ENCODE assay signal across 1 cellular context in the genomic region with DNA sequence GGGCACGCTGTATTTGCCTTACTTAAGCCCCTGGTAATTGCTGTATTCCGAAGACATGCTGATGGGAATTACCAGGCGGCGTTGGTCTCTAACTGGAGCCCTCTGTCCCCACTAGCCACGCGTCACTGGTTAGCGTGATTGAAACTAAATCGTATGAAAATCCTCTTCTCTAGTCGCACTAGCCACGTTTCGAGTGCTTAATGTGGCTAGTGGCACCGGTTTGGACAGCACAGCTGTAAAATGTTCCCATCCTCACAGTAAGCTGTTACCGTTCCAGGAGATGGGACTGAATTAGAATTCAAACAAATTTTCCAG.
TF ChIP-seq lines count a peak whose summit lies in the region.

No MANE protein-coding gene starts in this region.

TF ChIP-seq in HepG2, 621 proteins besides CTCF, POLR2A, EP300 and RAD21:
- TF ChIP-seq, protein P1, sequence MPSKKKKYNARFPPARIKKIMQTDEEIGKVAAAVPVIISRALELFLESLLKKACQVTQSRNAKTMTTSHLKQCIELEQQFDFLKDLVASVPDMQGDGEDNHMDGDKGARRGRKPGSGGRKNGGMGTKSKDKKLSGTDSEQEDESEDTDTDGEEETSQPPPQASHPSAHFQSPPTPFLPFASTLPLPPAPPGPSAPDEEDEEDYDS (CRISPR knock-in tag; IDR thresholded peaks at IDR 0.05), result 0 out of 2 replicates have a peak, but pooled peaks have one; percentile 19
- TF ChIP-seq ZNF331 (CRISPR knock-in tag; IDR thresholded peaks at IDR 0.05) (0 out of 2 replicates have a peak, but pooled peaks have one; percentile 10), SP140L (CRISPR knock-in tag; IDR thresholded peaks at IDR 0.05; ENCODE audit: borderline replicate concordance) (no peak), PPARG (CRISPR knock-in tag; conservative IDR thresholded peaks at IDR 0.05) (no peak), SIX1 (CRISPR knock-in tag; IDR thresholded peaks at IDR 0.05; ENCODE audit: borderline replicate concordance) (0 out of 2 replicates have a peak, but pooled peaks have one; percentile 13), HDAC2 (CRISPR knock-in tag; IDR thresholded peaks at IDR 0.05) (no peak), THAP11 (CRISPR knock-in tag; IDR thresholded peaks at IDR 0.05) (no peak), ZFP41 (CRISPR knock-in tag; IDR thresholded peaks at IDR 0.05; ENCODE audit: borderline replicate concordance) (no peak), ZFYVE20 (CRISPR knock-in tag; IDR thresholded peaks at IDR 0.05; ENCODE audit: borderline replicate concordance, low read depth) (no peak), CREB1 (IDR thresholded peaks at IDR 0.05) (0 out of 2 replicates have a peak, but pooled peaks have one; percentile 3), CREB1 (CRISPR knock-in tag; IDR thresholded peaks at IDR 0.05) (no peak), YEATS2 (CRISPR knock-in tag; IDR thresholded peaks at IDR 0.05; ENCODE audit: borderline replicate concordance) (0 out of 2 replicates have a peak, but pooled peaks have one; percentile 6)
- TF ChIP-seq, protein P2, sequence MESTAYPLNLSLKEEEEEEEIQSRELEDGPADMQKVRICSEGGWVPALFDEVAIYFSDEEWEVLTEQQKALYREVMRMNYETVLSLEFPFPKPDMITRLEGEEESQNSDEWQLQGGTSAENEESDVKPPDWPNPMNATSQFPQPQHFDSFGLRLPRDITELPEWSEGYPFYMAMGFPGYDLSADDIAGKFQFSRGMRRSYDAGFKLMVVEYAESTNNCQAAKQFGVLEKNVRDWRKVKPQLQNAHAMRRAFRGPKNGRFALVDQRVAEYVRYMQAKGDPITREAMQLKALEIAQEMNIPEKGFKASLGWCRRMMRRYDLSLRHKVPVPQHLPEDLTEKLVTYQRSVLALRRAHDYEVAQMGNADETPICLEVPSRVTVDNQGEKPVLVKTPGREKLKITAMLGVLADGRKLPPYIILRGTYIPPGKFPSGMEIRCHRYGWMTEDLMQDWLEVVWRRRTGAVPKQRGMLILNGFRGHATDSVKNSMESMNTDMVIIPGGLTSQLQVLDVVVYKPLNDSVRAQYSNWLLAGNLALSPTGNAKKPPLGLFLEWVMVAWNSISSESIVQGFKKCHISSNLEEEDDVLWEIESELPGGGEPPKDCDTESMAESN (CRISPR knock-in tag; conservative IDR thresholded peaks at IDR 0.05), result no peak
- TF ChIP-seq, protein P3, sequence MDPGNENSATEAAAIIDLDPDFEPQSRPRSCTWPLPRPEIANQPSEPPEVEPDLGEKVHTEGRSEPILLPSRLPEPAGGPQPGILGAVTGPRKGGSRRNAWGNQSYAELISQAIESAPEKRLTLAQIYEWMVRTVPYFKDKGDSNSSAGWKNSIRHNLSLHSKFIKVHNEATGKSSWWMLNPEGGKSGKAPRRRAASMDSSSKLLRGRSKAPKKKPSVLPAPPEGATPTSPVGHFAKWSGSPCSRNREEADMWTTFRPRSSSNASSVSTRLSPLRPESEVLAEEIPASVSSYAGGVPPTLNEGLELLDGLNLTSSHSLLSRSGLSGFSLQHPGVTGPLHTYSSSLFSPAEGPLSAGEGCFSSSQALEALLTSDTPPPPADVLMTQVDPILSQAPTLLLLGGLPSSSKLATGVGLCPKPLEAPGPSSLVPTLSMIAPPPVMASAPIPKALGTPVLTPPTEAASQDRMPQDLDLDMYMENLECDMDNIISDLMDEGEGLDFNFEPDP (CRISPR knock-in tag; conservative IDR thresholded peaks at IDR 0.05), result 0 out of 2 replicates have a peak, but pooled peaks have one; percentile 15
- TF ChIP-seq, protein P4, sequence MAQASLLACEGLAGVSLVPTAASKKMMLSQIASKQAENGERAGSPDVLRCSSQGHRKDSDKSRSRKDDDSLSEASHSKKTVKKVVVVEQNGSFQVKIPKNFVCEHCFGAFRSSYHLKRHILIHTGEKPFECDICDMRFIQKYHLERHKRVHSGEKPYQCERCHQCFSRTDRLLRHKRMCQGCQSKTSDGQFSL (CRISPR knock-in tag; IDR thresholded peaks at IDR 0.05), result no peak
- TF ChIP-seq, protein P5, sequence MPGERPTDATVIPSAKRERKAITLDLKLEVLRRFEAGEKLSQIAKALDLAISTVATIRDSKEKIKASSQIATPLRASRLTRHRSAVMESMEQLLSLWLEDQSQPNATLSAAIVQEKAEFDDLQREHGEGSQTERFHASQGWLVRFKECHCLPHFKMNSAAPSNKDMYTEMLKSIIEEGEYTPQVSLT (CRISPR knock-in tag; IDR thresholded peaks at IDR 0.05; ENCODE audit: borderline replicate concordance, low read depth), result no peak
- TF ChIP-seq, protein P6, sequence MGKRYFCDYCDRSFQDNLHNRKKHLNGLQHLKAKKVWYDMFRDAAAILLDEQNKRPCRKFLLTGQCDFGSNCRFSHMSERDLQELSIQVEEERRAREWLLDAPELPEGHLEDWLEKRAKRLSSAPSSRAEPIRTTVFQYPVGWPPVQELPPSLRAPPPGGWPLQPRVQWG (CRISPR knock-in tag; IDR thresholded peaks at IDR 0.05; ENCODE audit: borderline replicate concordance, low read depth), result no peak
TF ChIP-seq in HepG2: peak in this region for 6.
